2 cellular contexts compared by ENCODE assay signal in the genomic region with DNA sequence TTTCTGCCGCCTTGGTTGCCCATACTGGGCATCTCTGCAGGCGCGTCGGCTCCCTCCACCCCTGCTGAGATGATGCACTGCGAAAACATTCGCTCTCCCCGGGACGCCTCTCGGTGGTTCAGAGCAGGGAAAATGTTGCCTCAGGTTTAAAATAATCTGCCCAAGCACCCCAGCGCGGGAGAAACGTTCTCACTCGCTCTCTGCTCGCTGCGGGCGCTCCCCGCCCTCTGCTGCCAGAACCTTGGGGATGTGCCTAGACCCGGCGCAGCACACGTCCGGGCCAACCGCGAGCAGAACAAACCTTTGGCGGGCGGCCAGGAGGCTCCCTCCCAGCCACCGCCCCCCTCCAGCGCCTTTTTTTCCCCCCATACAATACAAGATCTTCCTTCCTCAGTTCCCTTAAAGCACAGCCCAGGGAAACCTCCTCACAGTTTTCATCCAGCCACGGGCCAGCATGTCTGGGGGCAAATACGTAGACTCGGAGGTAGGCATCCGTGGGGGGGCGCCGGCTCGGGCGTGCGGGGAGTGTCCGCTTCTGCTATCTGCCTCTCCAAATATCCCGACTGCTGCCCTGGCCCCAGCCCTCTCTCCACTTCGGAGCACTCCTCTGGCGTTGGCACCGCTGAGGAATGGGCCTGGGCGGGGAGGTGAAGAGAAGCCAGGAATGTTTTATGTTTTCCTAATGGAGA.
TF ChIP-seq lines count a peak whose summit lies in the region.

A gene with protein sequence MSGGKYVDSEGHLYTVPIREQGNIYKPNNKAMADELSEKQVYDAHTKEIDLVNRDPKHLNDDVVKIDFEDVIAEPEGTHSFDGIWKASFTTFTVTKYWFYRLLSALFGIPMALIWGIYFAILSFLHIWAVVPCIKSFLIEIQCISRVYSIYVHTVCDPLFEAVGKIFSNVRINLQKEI (plus strand): TSS at position 428 of the 689 bp plus-strand sequence. CDS start 27 bp downstream, at position 455.

TF ChIP-seq in HCT116, 20 proteins besides CTCF, POLR2A, EP300 and RAD21 (continued from another document):
- TF ChIP-seq, protein P1, sequence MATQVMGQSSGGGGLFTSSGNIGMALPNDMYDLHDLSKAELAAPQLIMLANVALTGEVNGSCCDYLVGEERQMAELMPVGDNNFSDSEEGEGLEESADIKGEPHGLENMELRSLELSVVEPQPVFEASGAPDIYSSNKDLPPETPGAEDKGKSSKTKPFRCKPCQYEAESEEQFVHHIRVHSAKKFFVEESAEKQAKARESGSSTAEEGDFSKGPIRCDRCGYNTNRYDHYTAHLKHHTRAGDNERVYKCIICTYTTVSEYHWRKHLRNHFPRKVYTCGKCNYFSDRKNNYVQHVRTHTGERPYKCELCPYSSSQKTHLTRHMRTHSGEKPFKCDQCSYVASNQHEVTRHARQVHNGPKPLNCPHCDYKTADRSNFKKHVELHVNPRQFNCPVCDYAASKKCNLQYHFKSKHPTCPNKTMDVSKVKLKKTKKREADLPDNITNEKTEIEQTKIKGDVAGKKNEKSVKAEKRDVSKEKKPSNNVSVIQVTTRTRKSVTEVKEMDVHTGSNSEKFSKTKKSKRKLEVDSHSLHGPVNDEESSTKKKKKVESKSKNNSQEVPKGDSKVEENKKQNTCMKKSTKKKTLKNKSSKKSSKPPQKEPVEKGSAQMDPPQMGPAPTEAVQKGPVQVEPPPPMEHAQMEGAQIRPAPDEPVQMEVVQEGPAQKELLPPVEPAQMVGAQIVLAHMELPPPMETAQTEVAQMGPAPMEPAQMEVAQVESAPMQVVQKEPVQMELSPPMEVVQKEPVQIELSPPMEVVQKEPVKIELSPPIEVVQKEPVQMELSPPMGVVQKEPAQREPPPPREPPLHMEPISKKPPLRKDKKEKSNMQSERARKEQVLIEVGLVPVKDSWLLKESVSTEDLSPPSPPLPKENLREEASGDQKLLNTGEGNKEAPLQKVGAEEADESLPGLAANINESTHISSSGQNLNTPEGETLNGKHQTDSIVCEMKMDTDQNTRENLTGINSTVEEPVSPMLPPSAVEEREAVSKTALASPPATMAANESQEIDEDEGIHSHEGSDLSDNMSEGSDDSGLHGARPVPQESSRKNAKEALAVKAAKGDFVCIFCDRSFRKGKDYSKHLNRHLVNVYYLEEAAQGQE (IDR thresholded peaks at IDR 0.05; ENCODE audit: low read depth) = no peak
- TF ChIP-seq JUND (IDR thresholded peaks at IDR 0.05) (no peak), FOSL1 (IDR thresholded peaks at IDR 0.05; ENCODE audit: low read depth) (no peak), POLR2AphosphoS5 (IDR thresholded peaks at IDR 0.05; ENCODE audit: low read depth, low read length) (peak; percentile 93), TCF7L2 (IDR thresholded peaks at IDR 0.05; ENCODE audit: borderline replicate concordance, extremely low read depth, insufficient read depth, insufficient read length) (peak; percentile 61), SP1 (IDR thresholded peaks at IDR 0.05; ENCODE audit: low read depth) (no peak), CEBPB (IDR thresholded peaks at IDR 0.05; ENCODE audit: low read depth) (no peak), EGR1 (IDR thresholded peaks at IDR 0.05; ENCODE audit: low read depth) (no peak), ZFX (IDR thresholded peaks at IDR 0.05) (no peak)
- TF ChIP-seq, protein P2, sequence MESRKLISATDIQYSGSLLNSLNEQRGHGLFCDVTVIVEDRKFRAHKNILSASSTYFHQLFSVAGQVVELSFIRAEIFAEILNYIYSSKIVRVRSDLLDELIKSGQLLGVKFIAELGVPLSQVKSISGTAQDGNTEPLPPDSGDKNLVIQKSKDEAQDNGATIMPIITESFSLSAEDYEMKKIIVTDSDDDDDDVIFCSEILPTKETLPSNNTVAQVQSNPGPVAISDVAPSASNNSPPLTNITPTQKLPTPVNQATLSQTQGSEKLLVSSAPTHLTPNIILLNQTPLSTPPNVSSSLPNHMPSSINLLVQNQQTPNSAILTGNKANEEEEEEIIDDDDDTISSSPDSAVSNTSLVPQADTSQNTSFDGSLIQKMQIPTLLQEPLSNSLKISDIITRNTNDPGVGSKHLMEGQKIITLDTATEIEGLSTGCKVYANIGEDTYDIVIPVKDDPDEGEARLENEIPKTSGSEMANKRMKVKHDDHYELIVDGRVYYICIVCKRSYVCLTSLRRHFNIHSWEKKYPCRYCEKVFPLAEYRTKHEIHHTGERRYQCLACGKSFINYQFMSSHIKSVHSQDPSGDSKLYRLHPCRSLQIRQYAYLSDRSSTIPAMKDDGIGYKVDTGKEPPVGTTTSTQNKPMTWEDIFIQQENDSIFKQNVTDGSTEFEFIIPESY (IDR thresholded peaks at IDR 0.05; ENCODE audit: extremely low read depth, insufficient replicate concordance, low read length) = peak; percentile 38
- TF ChIP-seq, protein P3, sequence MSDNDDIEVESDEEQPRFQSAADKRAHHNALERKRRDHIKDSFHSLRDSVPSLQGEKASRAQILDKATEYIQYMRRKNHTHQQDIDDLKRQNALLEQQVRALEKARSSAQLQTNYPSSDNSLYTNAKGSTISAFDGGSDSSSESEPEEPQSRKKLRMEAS (IDR thresholded peaks at IDR 0.05) = no peak
- TF ChIP-seq, protein P4, sequence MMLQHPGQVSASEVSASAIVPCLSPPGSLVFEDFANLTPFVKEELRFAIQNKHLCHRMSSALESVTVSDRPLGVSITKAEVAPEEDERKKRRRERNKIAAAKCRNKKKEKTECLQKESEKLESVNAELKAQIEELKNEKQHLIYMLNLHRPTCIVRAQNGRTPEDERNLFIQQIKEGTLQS (IDR thresholded peaks at IDR 0.05) = no peak
TF ChIP-seq in HCT116: peak in this region for 4.

TF ChIP-seq in SK-N-SH treated with all-trans-retinoic acid at 6 μM for 48 hours, 23 proteins besides CTCF, POLR2A, EP300 and RAD21 (continued from another document):
- TF ChIP-seq, protein P5, sequence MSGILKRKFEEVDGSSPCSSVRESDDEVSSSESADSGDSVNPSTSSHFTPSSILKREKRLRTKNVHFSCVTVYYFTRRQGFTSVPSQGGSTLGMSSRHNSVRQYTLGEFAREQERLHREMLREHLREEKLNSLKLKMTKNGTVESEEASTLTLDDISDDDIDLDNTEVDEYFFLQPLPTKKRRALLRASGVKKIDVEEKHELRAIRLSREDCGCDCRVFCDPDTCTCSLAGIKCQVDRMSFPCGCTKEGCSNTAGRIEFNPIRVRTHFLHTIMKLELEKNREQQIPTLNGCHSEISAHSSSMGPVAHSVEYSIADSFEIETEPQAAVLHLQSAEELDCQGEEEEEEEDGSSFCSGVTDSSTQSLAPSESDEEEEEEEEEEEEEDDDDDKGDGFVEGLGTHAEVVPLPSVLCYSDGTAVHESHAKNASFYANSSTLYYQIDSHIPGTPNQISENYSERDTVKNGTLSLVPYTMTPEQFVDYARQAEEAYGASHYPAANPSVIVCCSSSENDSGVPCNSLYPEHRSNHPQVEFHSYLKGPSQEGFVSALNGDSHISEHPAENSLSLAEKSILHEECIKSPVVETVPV (CRISPR knock-in tag; IDR thresholded peaks at IDR 0.05) = no peak
- no peak for TF ChIP-seq ISL1 (CRISPR knock-in tag; IDR thresholded peaks at IDR 0.05)
- TF ChIP-seq, protein P6, sequence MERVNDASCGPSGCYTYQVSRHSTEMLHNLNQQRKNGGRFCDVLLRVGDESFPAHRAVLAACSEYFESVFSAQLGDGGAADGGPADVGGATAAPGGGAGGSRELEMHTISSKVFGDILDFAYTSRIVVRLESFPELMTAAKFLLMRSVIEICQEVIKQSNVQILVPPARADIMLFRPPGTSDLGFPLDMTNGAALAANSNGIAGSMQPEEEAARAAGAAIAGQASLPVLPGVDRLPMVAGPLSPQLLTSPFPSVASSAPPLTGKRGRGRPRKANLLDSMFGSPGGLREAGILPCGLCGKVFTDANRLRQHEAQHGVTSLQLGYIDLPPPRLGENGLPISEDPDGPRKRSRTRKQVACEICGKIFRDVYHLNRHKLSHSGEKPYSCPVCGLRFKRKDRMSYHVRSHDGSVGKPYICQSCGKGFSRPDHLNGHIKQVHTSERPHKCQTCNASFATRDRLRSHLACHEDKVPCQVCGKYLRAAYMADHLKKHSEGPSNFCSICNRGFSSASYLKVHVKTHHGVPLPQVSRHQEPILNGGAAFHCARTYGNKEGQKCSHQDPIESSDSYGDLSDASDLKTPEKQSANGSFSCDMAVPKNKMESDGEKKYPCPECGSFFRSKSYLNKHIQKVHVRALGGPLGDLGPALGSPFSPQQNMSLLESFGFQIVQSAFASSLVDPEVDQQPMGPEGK (CRISPR knock-in tag; IDR thresholded peaks at IDR 0.05; ENCODE audit: borderline replicate concordance) = no peak
- TF ChIP-seq, protein P7, sequence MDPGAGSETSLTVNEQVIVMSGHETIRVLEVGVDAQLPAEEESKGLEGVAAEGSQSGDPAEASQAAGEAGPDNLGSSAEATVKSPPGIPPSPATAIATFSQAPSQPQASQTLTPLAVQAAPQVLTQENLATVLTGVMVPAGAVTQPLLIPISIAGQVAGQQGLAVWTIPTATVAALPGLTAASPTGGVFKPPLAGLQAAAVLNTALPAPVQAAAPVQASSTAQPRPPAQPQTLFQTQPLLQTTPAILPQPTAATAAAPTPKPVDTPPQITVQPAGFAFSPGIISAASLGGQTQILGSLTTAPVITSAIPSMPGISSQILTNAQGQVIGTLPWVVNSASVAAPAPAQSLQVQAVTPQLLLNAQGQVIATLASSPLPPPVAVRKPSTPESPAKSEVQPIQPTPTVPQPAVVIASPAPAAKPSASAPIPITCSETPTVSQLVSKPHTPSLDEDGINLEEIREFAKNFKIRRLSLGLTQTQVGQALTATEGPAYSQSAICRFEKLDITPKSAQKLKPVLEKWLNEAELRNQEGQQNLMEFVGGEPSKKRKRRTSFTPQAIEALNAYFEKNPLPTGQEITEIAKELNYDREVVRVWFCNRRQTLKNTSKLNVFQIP (CRISPR knock-in tag; IDR thresholded peaks at IDR 0.05; ENCODE audit: borderline replicate concordance, low read depth) = no peak; the same call in 1 of the 2 replicates
- TF ChIP-seq ZFP30 (CRISPR knock-in tag; IDR thresholded peaks at IDR 0.05) = no peak
- TF ChIP-seq ESRRG (CRISPR knock-in tag; IDR thresholded peaks at IDR 0.05) = no peak
- TF ChIP-seq RARB (CRISPR knock-in tag; IDR thresholded peaks at IDR 0.05) = no peak
TF ChIP-seq in SK-N-SH treated with all-trans-retinoic acid at 6 μM for 48 hours: peak in this region for 0.
